13 cellular contexts compared by ENCODE assay signal in genomic region chr19:11264452-11265176, GRCh38. TPM values are rescaled to one million over a fixed set of nuclear protein-coding genes. Genes with fewer than 3 reads are reported as not detected.
DNase-seq lines count a peak whose midpoint lies in the region; ATAC-seq and TF ChIP-seq lines count a peak whose summit lies in the region.
"Had no signal": no experiment of that assay in that cellular context is flagged by ENCODE, and none has a peak within 500 bp of the region (broad histone marks: within the 10 kb centered on the region; RNA-seq: fewer than 3 reads in every experiment).

No MANE protein-coding gene starts in this region.

- H2AFZ ChIP-seq in H9 (ENCODE audit: low read length): no peak overlapping the region

- H2BK12ac ChIP-seq in H9 (ENCODE audit: insufficient read length, low read depth, low read length): no peak overlapping the region

- ATAC-seq in body of pancreas (no peak), HG02759 (IDR thresholded peaks at IDR 0.05; ENCODE audit: unreplicated experiment) (no peak)
- no peak for ATAC-seq in activated T-cell treated with anti-CD3 and anti-CD28 coated beads, Interleukin-2, amount 50 U/mL, for 4 hours
- ATAC-seq: activated CD8-positive, alpha-beta memory T cell treated with anti-CD3 and anti-CD28 coated beads, Interleukin-2, amount 10 ng/mL, durations not matched to agents 7 days and 5 days; SK-N-SH treated with all-trans-retinoic acid at 6 μM for 48 hours had no signal

- intact Hi-C loops in body of pancreas (cut with DNase I) (no loop called here), spleen (cut with DNase I; ENCODE audit: low total_unique reads) (no loop called here)

- no peak for TF ChIP-seq POLR2A in body of pancreas (IDR thresholded peaks at IDR 0.05)
- no peak for TF ChIP-seq POLR2A in spleen (IDR thresholded peaks at IDR 0.05)

- H4K20me1 ChIP-seq in H9 (ENCODE audit: control insufficient read depth, insufficient read depth, insufficient read length): no peaks in the 10 kb centered on the region

- H2AK5ac ChIP-seq in H9 (ENCODE audit: insufficient read length, low read length): no peak overlapping the region

- no peak overlapping the region for H3K27ac ChIP-seq in H9 (ENCODE audit: insufficient read length, low read depth, low read length)
- peak overlapping the region in 3 of 4 donors; percentile 21 to 61 (median 29) for H3K27ac ChIP-seq in body of pancreas
- peak overlapping the region in 7 of 8 donors; percentile 33 to 65 (median 54) for H3K27ac ChIP-seq in spleen

- no peak overlapping the region for H3K9ac ChIP-seq in H9 (ENCODE audit: extremely low read depth, insufficient read length, low read length)

- H3K36me3 ChIP-seq in body of pancreas (replicated peaks in 1 of 2; ENCODE audit: insufficient read depth in 1 of 2, low read depth in 2 of 2): no peaks in the 10 kb centered on the region
- H3K36me3 ChIP-seq in spleen: no peaks in the 10 kb centered on the region

- H2BK20ac ChIP-seq in H9 (ENCODE audit: low read depth, low read length, poor library complexity, severe bottlenecking): no peak overlapping the region

- peaks cover 2% of the 10 kb centered on the region; the same call in 1 of the 2 replicates for H3K27me3 Mint-ChIP-seq in H9 (ENCODE audit: low read depth)
- H3K27me3 Mint-ChIP-seq in activated T-cell treated with anti-CD3 and anti-CD28 coated beads, Interleukin-2, amount 50 U/mL, for 4 hours (ENCODE audit: low read depth): peaks cover 75% of the 10 kb centered on the region

- H3K27me3 ChIP-seq in H9 (ENCODE audit: insufficient read depth, low read length): no peaks in the 10 kb centered on the region
- no peaks in the 10 kb centered on the region for H3K27me3 ChIP-seq in body of pancreas
- peaks cover 0 to 65% (median 0%) of the 10 kb centered on the region in 7 donors for H3K27me3 ChIP-seq in spleen (replicated peaks in 1 of 7)

- no peak for TF ChIP-seq CTCF in H9 (conservative IDR thresholded peaks at IDR 0.05)
- TF ChIP-seq CTCF in body of pancreas (IDR thresholded peaks at IDR 0.05): no peak
- TF ChIP-seq CTCF in spleen (IDR thresholded peaks at IDR 0.05 in 8 of 11, conservative IDR thresholded peaks at IDR 0.05 in 3 of 11): no peak

- H3K4me2 ChIP-seq in H9 (ENCODE audit: insufficient read depth, insufficient read length, low read length): no peak overlapping the region

- H3K23ac ChIP-seq in H9 (ENCODE audit: insufficient read length, low read depth, low read length): no peak overlapping the region

- H3K4me1 Mint-ChIP-seq in H9: peaks cover 12 to 26% of the 10 kb centered on the region in 2 experiments
- H3K4me1 Mint-ChIP-seq in activated T-cell treated with anti-CD3 and anti-CD28 coated beads, Interleukin-2, amount 50 U/mL, for 4 hours (ENCODE audit: low read depth): peaks cover 4% of the 10 kb centered on the region
- H3K4me1 Mint-ChIP-seq: central memory CD8-positive, alpha-beta T cell had no signal

- H3K9me3 ChIP-seq in H9 (ENCODE audit: control insufficient read depth, low read depth, low read length) (no peaks in the 10 kb centered on the region), body of pancreas (no peaks in the 10 kb centered on the region), spleen (no peaks in the 10 kb centered on the region)

- H3K4ac ChIP-seq in H9 (ENCODE audit: low read depth, low read length): no peak overlapping the region

- no peak overlapping the region for H3K18ac ChIP-seq in H9 (ENCODE audit: insufficient read length, low read depth, low read length)

- WGBS in H9 (ENCODE audit: extremely low coverage, insufficient read length, low lambda C conversion rate): no CpG with 5 or more reads among the region's 19 CpGs
- WGBS in body of pancreas, 2 donors: 79 to 92% methylated on average over 14 to 19 of the region's 19 CpGs
- WGBS in spleen, 5 donors: 62 to 75% (median 68%) methylated on average over 15 to 19 of the region's 19 CpGs

- H3K14ac ChIP-seq in H9 (ENCODE audit: insufficient read depth, low read length): no peak overlapping the region

- no peak overlapping the region for H3T11ph ChIP-seq in H9 (ENCODE audit: low read length)

- no peaks in the 10 kb centered on the region for H3K79me1 ChIP-seq in H9 (ENCODE audit: insufficient read depth, low read depth, low read length, poor library complexity, severe bottlenecking)

- no peak overlapping the region for H2BK120ac ChIP-seq in H9 (ENCODE audit: low read depth, low read length, poor library complexity, severe bottlenecking)

- H2BK15ac ChIP-seq in H9 (ENCODE audit: low read depth, low read length): no peak overlapping the region

- H4K8ac ChIP-seq in H9 (replicated peaks; ENCODE audit: insufficient read length, low read depth, low read length): no peak overlapping the region

- H3K56ac ChIP-seq in H9 (ENCODE audit: insufficient read length, low read depth, low read length): no peak overlapping the region

- H4K5ac ChIP-seq in H9 (ENCODE audit: insufficient read length, low read depth, low read length): no peak overlapping the region

- no peaks in the 10 kb centered on the region for H3K79me2 ChIP-seq in H9 (ENCODE audit: insufficient read depth, low read length)

- H2BK5ac ChIP-seq in H9 (ENCODE audit: insufficient read length, low read length): no peak overlapping the region

- H3K27ac Mint-ChIP-seq in H9: peak overlapping the region in 2 of 3 experiments; percentile 34 to 57; a peak in 4 of 7 replicates
- H3K27ac Mint-ChIP-seq: activated CD8-positive, alpha-beta memory T cell treated with anti-CD3 and anti-CD28 coated beads, Interleukin-2, amount 10 ng/mL, durations not matched to agents 7 days and 5 days had no signal

- DNase-seq in H9 (peak; percentile 84), body of pancreas (peak in 3 of 4 donors; percentile 34 to 47 (median 37)), kidney tubule cell (ENCODE audit: low spot score) (peak; percentile 84), spleen (no peak), KG1 (lab: John Stamatoyannopoulos, UW) (no peak)
- DNase-seq in activated T-cell treated with anti-CD3 and anti-CD28 coated beads, Interleukin-2, amount 50 U/mL, for 4 hours: no peak
- no peak for DNase-seq in activated CD4-positive, alpha-beta T cell treated with anti-CD3 and anti-CD28 coated beads, Interleukin-2, amount 50 U/mL, for 48 hours
- DNase-seq: activated CD8-positive, alpha-beta memory T cell treated with anti-CD3 and anti-CD28 coated beads, Interleukin-2, amount 10 ng/mL, durations not matched to agents 7 days and 5 days; hippocampal formation; NCI-H1105 had no signal

- no peak overlapping the region for H3K4me3 ChIP-seq in body of pancreas
- H3K4me3 ChIP-seq in spleen: no peak overlapping the region

- no peak overlapping the region for H4K91ac ChIP-seq in H9 (ENCODE audit: insufficient read length, low read depth, low read length)

- no peaks in the 10 kb centered on the region for H3K9me3 Mint-ChIP-seq in H9
- H3K9me3 Mint-ChIP-seq in activated T-cell treated with anti-CD3 and anti-CD28 coated beads, Interleukin-2, amount 50 U/mL, for 4 hours: no peaks in the 10 kb centered on the region
- H3K9me3 Mint-ChIP-seq: central memory CD8-positive, alpha-beta T cell had no signal

- H3K4me3 Mint-ChIP-seq in H9: peak overlapping the region; percentile 26 to 50; a peak in 2 of 5 replicates
- H3K4me3 Mint-ChIP-seq in activated T-cell treated with anti-CD3 and anti-CD28 coated beads, Interleukin-2, amount 50 U/mL, for 4 hours: no peak overlapping the region
- H3K4me3 Mint-ChIP-seq: activated CD8-positive, alpha-beta memory T cell treated with anti-CD3 and anti-CD28 coated beads, Interleukin-2, amount 10 ng/mL, durations not matched to agents 7 days and 5 days; central memory CD8-positive, alpha-beta T cell had no signal

- H3K36me3 Mint-ChIP-seq in H9 (ENCODE audit: insufficient read depth in 1 of 3, low read depth in 3 of 3): no peaks in the 10 kb centered on the region; a peak in 1 of 7 replicates
- H3K36me3 Mint-ChIP-seq in activated T-cell treated with anti-CD3 and anti-CD28 coated beads, Interleukin-2, amount 50 U/mL, for 4 hours (ENCODE audit: insufficient read depth): no peaks in the 10 kb centered on the region
- H3K36me3 Mint-ChIP-seq: activated CD8-positive, alpha-beta memory T cell treated with anti-CD3 and anti-CD28 coated beads, Interleukin-2, amount 10 ng/mL, durations not matched to agents 7 days and 5 days had no signal

- H3K23me2 ChIP-seq in H9 (ENCODE audit: insufficient read length, low read depth, low read length, poor library complexity, severe bottlenecking): peaks cover 9% of the 10 kb centered on the region

- no peaks in the 10 kb centered on the region for H3K4me1 ChIP-seq in H9 (ENCODE audit: insufficient read depth, low read length)
- peaks cover 27% of the 10 kb centered on the region for H3K4me1 ChIP-seq in body of pancreas
- H3K4me1 ChIP-seq in spleen: peaks cover 0 to 55% (median 39%) of the 10 kb centered on the region in 6 donors

RNA-seq across cellular contexts. Expression of gene DOCK6, which starts 2.3 kb away (rescaled TPM):
- total RNA-seq in H9 (2021): 57.9 and 59.4 TPM in 2 replicates
- total RNA-seq in body of pancreas: 10 to 100 TPM; 77.1 to 89.2 TPM
- total RNA-seq in spleen: 100 to 1,000 TPM in 1 of 7 donors, 10 to 100 TPM in 6; 26.2 to 105 (median 57.3) TPM
- 10 to 100 TPM; 12.5 to 45.8 (median 40.2) TPM for polyA plus RNA-seq in spleen
- total RNA-seq in activated T-cell treated with anti-CD3 and anti-CD28 coated beads, Interleukin-2, amount 50 U/mL, for 4 hours: 1 to 10 TPM; 1.7 to 2.9 (median 2.1) TPM

RNA-seq across cellular contexts. Expression of gene ANGPTL8, which starts 25.2 kb away (rescaled TPM):
- total RNA-seq in H9 (2021) (not detected in 2 replicates), body of pancreas (not detected), spleen (not detected)
- polyA plus RNA-seq in spleen: under 1 TPM in 1 of 3 donors, not detected in 2; 0.30 TPM
- total RNA-seq in activated T-cell treated with anti-CD3 and anti-CD28 coated beads, Interleukin-2, amount 50 U/mL, for 4 hours: not detected
- total RNA-seq: activated CD8-positive, alpha-beta memory T cell treated with anti-CD3 and anti-CD28 coated beads, Interleukin-2, amount 10 ng/mL, durations not matched to agents 7 days and 5 days had no signal

RNA-seq across cellular contexts. Expression of gene TSPAN16, which starts 31.3 kb away (rescaled TPM):
- total RNA-seq in H9 (2021) (not detected in 2 replicates), body of pancreas (not detected), spleen (not detected)
- not detected for polyA plus RNA-seq in spleen
- total RNA-seq in activated T-cell treated with anti-CD3 and anti-CD28 coated beads, Interleukin-2, amount 50 U/mL, for 4 hours: not detected
- total RNA-seq: activated CD8-positive, alpha-beta memory T cell treated with anti-CD3 and anti-CD28 coated beads, Interleukin-2, amount 10 ng/mL, durations not matched to agents 7 days and 5 days had no signal

Comparison
In these comparisons a context has a peak if more than half of its experiments do, and no peak if none do; other contexts are left out.
1. DNase-seq: peak in H9 (single experiment), body of pancreas (3 of 4) and kidney tubule cell (single experiment); none in spleen (single experiment), activated T-cell treated with anti-CD3 and anti-CD28 coated beads, Interleukin-2, amount 50 U/mL, for 4 hours (single experiment), KG1 (single experiment) and activated CD4-positive, alpha-beta T cell treated with anti-CD3 and anti-CD28 coated beads, Interleukin-2, amount 50 U/mL, for 48 hours (0 of 2).
2. RNA of gene DOCK6, which starts 2.3 kb away (total RNA-seq): 77.1 to 89.2 TPM in body of pancreas, 57.9 to 59.4 TPM in H9 and 26.2 to 105 TPM in spleen; 1.7 to 2.9 TPM in activated T-cell treated with anti-CD3 and anti-CD28 coated beads, Interleukin-2, amount 50 U/mL, for 4 hours; every median in the first group is over 4 times any median in the second.